In genomic region chr4:184464759-184465454, GRCh38 we compare ENCODE assay signal across 21 cellular contexts. TPM values are rescaled to one million over a fixed set of nuclear protein-coding genes. Genes with fewer than 3 reads are reported as not detected.
DNase-seq lines count a peak whose midpoint lies in the region; ATAC-seq, FAIRE-seq and TF ChIP-seq lines count a peak whose summit lies in the region.
"Had no signal": no experiment of that assay in that cellular context is flagged by ENCODE, and none has a peak within 500 bp of the region (broad histone marks: within the 10 kb centered on the region; RNA-seq: fewer than 3 reads in every experiment).

No MANE protein-coding gene starts in this region.

- POLR2A ChIA-PET in CD4-positive, alpha-beta memory T cell (lab: Charles Lee; ENCODE audit: partially characterized antibody), result interaction anchor here (1.1 kb wide), 1 partner anchor 9 kb away, joined by 4 read pairs; the partner anchor contains the start of gene IRF2
- POLR2A ChIA-PET in naive thymus-derived CD8-positive, alpha-beta T cell (lab: Charles Lee), result no interaction called here

- no peak for TF ChIP-seq POLR2A in H54 (IDR thresholded peaks at IDR 0.05; ENCODE audit: low read depth, low read length)

- ATAC-seq in GM23338 (0 out of 3 replicates have a peak, but pooled peaks have one; percentile 17), HG02870 (IDR thresholded peaks at IDR 0.05; ENCODE audit: unreplicated experiment) (no peak)
- ATAC-seq in naive thymus-derived CD8-positive, alpha-beta T cell, result no peak
- ATAC-seq: HCT116 had no signal

- H3K27me3 ChIP-seq in CD4-positive, alpha-beta memory T cell (ENCODE audit: insufficient read depth, low read length), result no peaks in the 10 kb centered on the region
- no peaks in the 10 kb centered on the region for H3K27me3 ChIP-seq in GM23338 (ENCODE audit: insufficient read depth)
- H3K27me3 ChIP-seq: brain microvascular endothelial cell, colonic mucosa had no signal

- no peak for TF ChIP-seq CTCF in GM23338 (conservative IDR thresholded peaks at IDR 0.05; ENCODE audit: low read depth in 2 of 2)

- H3K36me3 ChIP-seq in CD4-positive, alpha-beta memory T cell (ENCODE audit: insufficient read depth, low read length), result peaks cover 6% of the 10 kb centered on the region
- H3K36me3 ChIP-seq in GM23338 (ENCODE audit: insufficient read depth), result no peaks in the 10 kb centered on the region
- H3K36me3 ChIP-seq: brain microvascular endothelial cell, colonic mucosa, prostate gland had no signal

- H3K27ac Mint-ChIP-seq in CD4-positive, alpha-beta memory T cell, result peak overlapping the region in 5 of 7 donors; percentile 14 to 79 (median 38)
- no peak overlapping the region; the same call in 1 of the 2 replicates for H3K27ac Mint-ChIP-seq in GM23338
- peak overlapping the region; percentile 62 for H3K27ac Mint-ChIP-seq in dendritic cell treated with granulocyte-macrophage colony-stimulating factor and Interleukin-4, amounts not matched to agents 40 ng/mL and 50 ng/mL, for 4 days
- peak overlapping the region in 8 of 10 donors; percentile 13 to 84 (median 60) for H3K27ac Mint-ChIP-seq in naive thymus-derived CD8-positive, alpha-beta T cell

- peaks cover 85% of the 10 kb centered on the region for H3K79me2 ChIP-seq in GM23338 (replicated peaks; ENCODE audit: insufficient read depth)

- H3K27me3 Mint-ChIP-seq in CD4-positive, alpha-beta memory T cell, result no peaks in the 10 kb centered on the region
- peaks cover 2% of the 10 kb centered on the region for H3K27me3 Mint-ChIP-seq in GM23338 (ENCODE audit: insufficient read depth, low read depth, poor library complexity)
- H3K27me3 Mint-ChIP-seq in dendritic cell treated with granulocyte-macrophage colony-stimulating factor and Interleukin-4, amounts not matched to agents 40 ng/mL and 50 ng/mL, for 4 days, result no peaks in the 10 kb centered on the region
- no peaks in the 10 kb centered on the region for H3K27me3 Mint-ChIP-seq in naive thymus-derived CD8-positive, alpha-beta T cell

- H3F3A ChIP-seq in GM23338 (replicated peaks; ENCODE audit: low read depth), result no peaks in the 10 kb centered on the region

- intact Hi-C loops in CD4-positive, alpha-beta memory T cell (cut with micrococcal nuclease), result loop anchor here (1.0 kb wide), 1 partner anchor 23 kb away; no protein-coding TSS in a partner anchor
- intact Hi-C loops in dendritic cell treated with granulocyte-macrophage colony-stimulating factor and Interleukin-4, amounts not matched to agents 40 ng/mL and 50 ng/mL, for 4 days (cut with micrococcal nuclease), result no loop called here

- H3K4me1 Mint-ChIP-seq in CD4-positive, alpha-beta memory T cell, result peaks cover 60 to 90% (median 75%) of the 10 kb centered on the region in 4 donors
- peaks cover 44% of the 10 kb centered on the region for H3K4me1 Mint-ChIP-seq in GM23338
- H3K4me1 Mint-ChIP-seq in dendritic cell treated with granulocyte-macrophage colony-stimulating factor and Interleukin-4, amounts not matched to agents 40 ng/mL and 50 ng/mL, for 4 days (ENCODE audit: low read depth), result peaks cover 62% of the 10 kb centered on the region
- H3K4me1 Mint-ChIP-seq in naive thymus-derived CD8-positive, alpha-beta T cell, result peaks cover 38 to 93% (median 89%) of the 10 kb centered on the region in 4 donors

- FAIRE-seq in H54 (lab: Jason Lieb, UNC), result no peak
- FAIRE-seq: endometrium had no signal

- H3K4me3 ChIP-seq in CD4-positive, alpha-beta memory T cell (ENCODE audit: low read length in 2 of 2), result no peak overlapping the region
- no peak overlapping the region for H3K4me3 ChIP-seq in GM23338
- H3K4me3 ChIP-seq: colonic mucosa, prostate gland, skin epidermis had no signal

- H3K9me3 ChIP-seq in CD4-positive, alpha-beta memory T cell (ENCODE audit: control insufficient read depth in 1 of 2, low read length in 2 of 2), result no peaks in the 10 kb centered on the region
- H3K9me3 ChIP-seq: colonic mucosa, prostate gland had no signal

- no peak overlapping the region for H3K27ac ChIP-seq in CD4-positive, alpha-beta memory T cell (ENCODE audit: low read depth, low read length)
- H3K27ac ChIP-seq in GM23338 (ENCODE audit: low read depth), result no peak overlapping the region
- H3K27ac ChIP-seq: brain microvascular endothelial cell, colonic mucosa, prostate gland, RWPE1 had no signal

- peaks cover 74% of the 10 kb centered on the region for H3K4me1 ChIP-seq in CD4-positive, alpha-beta memory T cell (ENCODE audit: insufficient read depth, low read length)
- peaks cover 44% of the 10 kb centered on the region for H3K4me1 ChIP-seq in GM23338 (ENCODE audit: insufficient read depth)
- H3K4me1 ChIP-seq: colonic mucosa had no signal

- no peak overlapping the region for H3K4me3 Mint-ChIP-seq in CD4-positive, alpha-beta memory T cell
- H3K4me3 Mint-ChIP-seq in GM23338, result no peak overlapping the region
- no peak overlapping the region for H3K4me3 Mint-ChIP-seq in dendritic cell treated with granulocyte-macrophage colony-stimulating factor and Interleukin-4, amounts not matched to agents 40 ng/mL and 50 ng/mL, for 4 days
- peak overlapping the region in 1 of 10 donors; percentile 27 for H3K4me3 Mint-ChIP-seq in naive thymus-derived CD8-positive, alpha-beta T cell

- CTCF ChIA-PET in CD4-positive, alpha-beta memory T cell (lab: Charles Lee; ENCODE audit: partially characterized antibody), result no interaction called here

- H4K20me1 ChIP-seq in GM23338 (replicated peaks; ENCODE audit: insufficient read depth), result no peaks in the 10 kb centered on the region; the same call in 1 of the 2 replicates

- no peaks in the 10 kb centered on the region for H3K9me2 ChIP-seq in GM23338 (ENCODE audit: insufficient read depth)

- no peaks in the 10 kb centered on the region for H3K9me3 Mint-ChIP-seq in CD4-positive, alpha-beta memory T cell
- no peaks in the 10 kb centered on the region for H3K9me3 Mint-ChIP-seq in GM23338
- no peaks in the 10 kb centered on the region for H3K9me3 Mint-ChIP-seq in dendritic cell treated with granulocyte-macrophage colony-stimulating factor and Interleukin-4, amounts not matched to agents 40 ng/mL and 50 ng/mL, for 4 days
- H3K9me3 Mint-ChIP-seq in naive thymus-derived CD8-positive, alpha-beta T cell, result no peaks in the 10 kb centered on the region

- peaks cover 7 to 30% of the 10 kb centered on the region in 2 donors for H3K36me3 Mint-ChIP-seq in CD4-positive, alpha-beta memory T cell
- no peaks in the 10 kb centered on the region for H3K36me3 Mint-ChIP-seq in GM23338 (ENCODE audit: low read depth)
- H3K36me3 Mint-ChIP-seq in dendritic cell treated with granulocyte-macrophage colony-stimulating factor and Interleukin-4, amounts not matched to agents 40 ng/mL and 50 ng/mL, for 4 days (ENCODE audit: low read depth), result peaks cover 51% of the 10 kb centered on the region
- H3K36me3 Mint-ChIP-seq in naive thymus-derived CD8-positive, alpha-beta T cell, result peaks cover 0 to 26% (median 1%) of the 10 kb centered on the region in 3 donors

- H3K4me2 ChIP-seq in GM23338, result no peak overlapping the region

- DNase-seq in CD4-positive, alpha-beta memory T cell, result no peak
- DNase-seq in GM23338 (ENCODE audit: low spot score) (no peak), NCI-H524 treated with DMSO at 0.1 percent for 48 hours (lab: John Stamatoyannopoulos, UW) (no peak), H54 (ENCODE audit: insufficient read length, low spot score) (no peak)
- no peak for DNase-seq in naive thymus-derived CD8-positive, alpha-beta T cell
- DNase-seq: activated CD4-positive, CD25-positive, alpha-beta regulatory T cell treated with anti-CD3 and anti-CD28 coated beads, Interleukin-2, amount 50 U/mL, for 72 hours; activated CD8-positive, alpha-beta memory T cell treated with anti-CD3 and anti-CD28 coated beads for 24 hours; brain microvascular endothelial cell; colonic mucosa; DMS79; glutamatergic neuron; KG1; NCI-H69; stimulated activated naive CD4-positive, alpha-beta T cell treated with Interleukin-2 at 50 U/mL for 16 hours had no signal

- no peak overlapping the region for H2AFZ ChIP-seq in GM23338

TF ChIP-seq in GM23338, 12 proteins besides CTCF, POLR2A, EP300 and RAD21 (continues in another document):
- TF ChIP-seq ZNF331 (CRISPR knock-in tag; IDR thresholded peaks at IDR 0.05; ENCODE audit: low read depth), result no peak
- no peak for TF ChIP-seq STAT1 (IDR thresholded peaks at IDR 0.05; ENCODE audit: unreplicated experiment)

RNA-seq across cellular contexts. Expression of gene IRF2, which starts 9.4 kb away (rescaled TPM):
- 10 to 100 TPM; 66.7 to 70.4 TPM for total RNA-seq in CD4-positive, alpha-beta memory T cell
- polyA plus RNA-seq in CD4-positive, alpha-beta memory T cell, result 10 to 100 TPM; 72.6 to 87.2 TPM
- total RNA-seq in GM23338 (2014; rRNA removed; shearing (Covaris generic)), result 14.1 and 14.7 TPM in 2 replicates
- polyA plus RNA-seq in GM23338 (2016; fragmentation: Nextera tagmentation; extraction: Ambion mirVana), result 13.6 and 15.0 TPM in 2 replicates
- total RNA-seq in naive thymus-derived CD8-positive, alpha-beta T cell, result 10 to 100 TPM; 62.6 to 77.1 TPM
- polyA plus RNA-seq in naive thymus-derived CD8-positive, alpha-beta T cell, result 10 to 100 TPM; 72.7 to 80.7 (median 78.3) TPM
